ENCODE assay signal across 30 cellular contexts in the genomic region with DNA sequence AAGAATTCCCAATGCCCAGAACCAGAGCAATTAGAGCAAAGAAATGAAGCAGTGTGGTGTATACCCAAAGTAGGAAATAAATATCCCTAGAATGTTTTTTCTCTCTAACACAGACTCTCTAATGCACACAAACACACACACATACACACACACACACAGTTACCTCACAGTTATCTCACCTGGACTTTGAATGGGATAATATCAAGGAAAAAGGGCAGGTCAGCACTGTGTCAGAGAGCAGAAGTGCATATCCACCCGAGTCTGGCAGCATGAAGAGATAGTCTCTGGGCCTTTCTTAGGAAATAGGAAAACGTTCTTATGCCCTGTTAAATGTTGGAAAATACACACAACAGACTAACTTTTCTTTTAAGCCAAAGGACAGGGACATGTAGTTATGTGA.
"Had no signal": no experiment of that assay in that cellular context is flagged by ENCODE, and none has a peak within 500 bp of the region (broad histone marks: within the 10 kb centered on the region; RNA-seq: fewer than 3 reads in every experiment).

No MANE protein-coding gene starts in this region.

- H3K36me3 Mint-ChIP-seq: activated CD4-positive, alpha-beta memory T cell treated with anti-CD3 and anti-CD28 coated beads for 36 hours; activated naive CD8-positive, alpha-beta T cell had no signal

- FAIRE-seq: astrocyte, bronchial epithelial cell, frontal cortex had no signal

- H3K4me3 Mint-ChIP-seq: activated CD4-positive, alpha-beta memory T cell treated with anti-CD3 and anti-CD28 coated beads for 36 hours; activated CD4-positive, alpha-beta T cell treated with anti-CD3 and anti-CD28 coated beads for 36 hours; activated CD4-positive, alpha-beta T cell treated with anti-CD3 and anti-CD28 coated beads, Interleukin-2, amount 10 ng/mL, durations not matched to agents 24 days and 14 days; activated CD8-positive, alpha-beta T cell treated with anti-CD3 and anti-CD28 coated beads, Interleukin-2, amount 10 ng/mL, durations not matched to agents 7 days and 5 days; activated naive CD8-positive, alpha-beta T cell; activated T-cell treated with anti-CD3 and anti-CD28 coated beads, Interleukin-2, amount 50 U/mL, for 24 hours; activated T-cell treated with anti-CD3 and anti-CD28 coated beads, Interleukin-2, amount 50 U/mL, for 72 hours; central memory CD8-positive, alpha-beta T cell; dendritic cell treated with granulocyte-macrophage colony-stimulating factor and Interleukin-4, amounts not matched to agents 40 ng/mL and 50 ng/mL, for 4 days; endodermal cell had no signal

- H3K27ac ChIP-seq: brain microvascular endothelial cell, coronary artery, dorsolateral prefrontal cortex had no signal

- DNase-seq: activated CD4-positive, alpha-beta memory T cell treated with anti-CD3 and anti-CD28 coated beads for 36 hours; activated CD4-positive, alpha-beta T cell treated with anti-CD3 and anti-CD28 coated beads for 36 hours; activated CD4-positive, alpha-beta T cell treated with anti-CD3 and anti-CD28 coated beads, Interleukin-2, amount 10 ng/mL, durations not matched to agents 24 days and 14 days; activated CD4-positive, CD25-positive, alpha-beta regulatory T cell; activated CD4-positive, CD25-positive, alpha-beta regulatory T cell treated with anti-CD3 and anti-CD28 coated beads, Interleukin-2, amount 50 U/mL, for 72 hours; activated CD8-positive, alpha-beta memory T cell treated with anti-CD3 and anti-CD28 coated beads, Interleukin-2, amount 50 U/mL, for 48 hours; activated CD8-positive, alpha-beta T cell treated with anti-CD3 and anti-CD28 coated beads, Interleukin-2, amount 10 ng/mL, durations not matched to agents 7 days and 5 days; activated gamma-delta T cell; activated naive CD4-positive, alpha-beta T cell; activated naive CD4-positive, alpha-beta T cell treated with anti-CD3 and anti-CD28 coated beads, Interleukin-2, amount 50 U/mL, for 16 hours; activated T-cell treated with anti-CD3 and anti-CD28 coated beads for 4 hours; activated T-cell treated with anti-CD3 and anti-CD28 coated beads, Interleukin-2, amount 50 U/mL, for 24 hours; activated T-cell treated with anti-CD3 and anti-CD28 coated beads, Interleukin-2, amount 50 U/mL, for 72 hours; amniotic stem cell; anterior cingulate cortex; brain microvascular endothelial cell; dorsolateral prefrontal cortex; effector memory CD4-positive, alpha-beta T cell; endodermal cell; foreskin fibroblast; head of caudate nucleus; T-helper 2 cell had no signal

- H3K4me1 Mint-ChIP-seq: activated CD4-positive, alpha-beta T cell treated with anti-CD3 and anti-CD28 coated beads for 36 hours; activated CD4-positive, alpha-beta T cell treated with anti-CD3 and anti-CD28 coated beads, Interleukin-2, amount 10 ng/mL, durations not matched to agents 24 days and 14 days; central memory CD8-positive, alpha-beta T cell; endodermal cell had no signal

- ATAC-seq: activated CD4-positive, alpha-beta T cell treated with anti-CD3 and anti-CD28 coated beads for 36 hours; activated CD8-positive, alpha-beta T cell treated with anti-CD3 and anti-CD28 coated beads, Interleukin-2, amount 10 ng/mL, durations not matched to agents 7 days and 5 days; activated T-cell treated with anti-CD3 and anti-CD28 coated beads, Interleukin-2, amount 50 U/mL, for 72 hours; esophagus mucosa had no signal

- H3K27ac Mint-ChIP-seq: activated CD4-positive, alpha-beta memory T cell treated with anti-CD3 and anti-CD28 coated beads for 36 hours; activated CD4-positive, alpha-beta T cell treated with anti-CD3 and anti-CD28 coated beads for 36 hours; activated CD4-positive, alpha-beta T cell treated with anti-CD3 and anti-CD28 coated beads, Interleukin-2, amount 10 ng/mL, durations not matched to agents 24 days and 14 days; activated CD8-positive, alpha-beta T cell treated with anti-CD3 and anti-CD28 coated beads, Interleukin-2, amount 10 ng/mL, durations not matched to agents 7 days and 5 days; activated naive CD8-positive, alpha-beta T cell; activated T-cell treated with anti-CD3 and anti-CD28 coated beads, Interleukin-2, amount 50 U/mL, for 24 hours; activated T-cell treated with anti-CD3 and anti-CD28 coated beads, Interleukin-2, amount 50 U/mL, for 72 hours; dendritic cell treated with granulocyte-macrophage colony-stimulating factor and Interleukin-4, amounts not matched to agents 40 ng/mL and 50 ng/mL, for 4 days; endodermal cell had no signal

- H3K4me3 ChIP-seq: coronary artery, dorsolateral prefrontal cortex had no signal

- H3K36me3 ChIP-seq: brain microvascular endothelial cell had no signal

- H3K27me3 ChIP-seq: brain microvascular endothelial cell had no signal

- H3K9me3 Mint-ChIP-seq: activated CD4-positive, alpha-beta memory T cell treated with anti-CD3 and anti-CD28 coated beads for 36 hours; activated T-cell treated with anti-CD3 and anti-CD28 coated beads, Interleukin-2, amount 50 U/mL, for 24 hours; central memory CD8-positive, alpha-beta T cell; dendritic cell treated with granulocyte-macrophage colony-stimulating factor and Interleukin-4, amounts not matched to agents 40 ng/mL and 50 ng/mL, for 4 days had no signal
